In genomic region chr17:37274432-37274831, GRCh38 we compare ENCODE assay signal across 19 cellular contexts.
DNase-seq lines count a peak whose midpoint lies in the region; ATAC-seq and TF ChIP-seq lines count a peak whose summit lies in the region.
"Had no signal": no experiment of that assay in that cellular context is flagged by ENCODE, and none has a peak within 500 bp of the region (broad histone marks: within the 10 kb centered on the region; RNA-seq: fewer than 3 reads in every experiment).

No MANE protein-coding gene starts in this region.

- no peak overlapping the region for H3K4me3 ChIP-seq in astrocyte of the spinal cord (ENCODE audit: low read depth, low read length)
- H3K4me3 ChIP-seq in left lung, result no peak overlapping the region
- no peak overlapping the region for H3K4me3 ChIP-seq in smooth muscle cell
- no peak overlapping the region for H3K4me3 ChIP-seq in lower leg skin (ENCODE audit: low read depth, poor library complexity, severe bottlenecking)
- H3K4me3 ChIP-seq: thyroid gland had no signal

- H3K27ac ChIP-seq in left lung (peak overlapping the region; percentile 7 to 60), smooth muscle cell (ENCODE audit: low read depth) (peak overlapping the region; percentile 64)
- H3K27ac ChIP-seq: thyroid gland had no signal

- H3F3A ChIP-seq in smooth muscle cell (ENCODE audit: low read depth), result peaks cover 27% of the 10 kb centered on the region

- CTCF ChIA-PET in HEK293T (lab: Yijun Ruan, JAX), result no interaction called here

- H2AFZ ChIP-seq in smooth muscle cell (ENCODE audit: low read depth), result no peak overlapping the region

- DNase-seq in HEK293T (ENCODE audit: extremely low spot score) (peak; percentile 38), astrocyte of the spinal cord (ENCODE audit: low read depth, low spot score) (peak; percentile 22), left lung (no peak), smooth muscle cell (lab: John Stamatoyannopoulos, UW; ENCODE audit: unreplicated experiment) (no peak), lower leg skin (ENCODE audit: low spot score in 2 of 2) (no peak)
- DNase-seq in activated CD8-positive, alpha-beta memory T cell treated with anti-CD3 and anti-CD28 coated beads, Interleukin-2, amount 50 U/mL, for 4 hours, result no peak
- DNase-seq: activated B cell treated with CpG ODN at 0.5 μM for 24 hours; activated CD4-positive, alpha-beta memory T cell treated with anti-CD3 and anti-CD28 coated beads for 36 hours; activated gamma-delta T cell treated with Interleukin-2 at 50 U/mL for 16 hours; CD8-positive, alpha-beta memory T cell; cortex of kidney; NCI-H1105 treated with DMSO at 0.1 percent for 48 hours; RPMI8226; SK-N-SH; stimulated activated CD4-positive, alpha-beta T cell treated with anti-CD3 and anti-CD28 coated beads, Interleukin-4, amount 100 ng/mL, for 4 hours; T-helper 2 cell; thyroid gland had no signal

- in situ Hi-C loops in astrocyte of the spinal cord (cut with HindIII; ENCODE audit: low sequenced_read_pairs), result no loop called here

- H3K9me3 ChIP-seq in left lung (no peaks in the 10 kb centered on the region), smooth muscle cell (replicated peaks; ENCODE audit: low read depth) (no peaks in the 10 kb centered on the region)
- H3K9me3 ChIP-seq: SK-N-SH, thyroid gland had no signal

- no peak for TF ChIP-seq CTCF in astrocyte of the spinal cord (IDR thresholded peaks at IDR 0.05; ENCODE audit: low read depth, low read length)
- TF ChIP-seq CTCF in left lung (IDR thresholded peaks at IDR 0.05), result no peak
- TF ChIP-seq CTCF in smooth muscle cell (IDR thresholded peaks at IDR 0.05; ENCODE audit: borderline replicate concordance, insufficient read depth, poor library complexity, severe bottlenecking), result no peak
- TF ChIP-seq CTCF in lower leg skin (IDR thresholded peaks at IDR 0.05), result no peak

- H3K27me3 ChIP-seq in left lung (no peaks in the 10 kb centered on the region), smooth muscle cell (ENCODE audit: low read depth) (no peaks in the 10 kb centered on the region)
- H3K27me3 ChIP-seq: thyroid gland had no signal

- TF ChIP-seq POLR2A in lower leg skin (IDR thresholded peaks at IDR 0.05), result no peak

- intact Hi-C loops in left lung (cut with DNase I), result no loop called here
- intact Hi-C loops in lower leg skin (cut with DNase I; ENCODE audit: low total_unique reads), result no loop called here

- peaks cover 19% of the 10 kb centered on the region for H4K20me1 ChIP-seq in smooth muscle cell (ENCODE audit: low read depth)

- H3K4me1 ChIP-seq in left lung (peaks cover 4 to 11% of the 10 kb centered on the region in 2 donors), smooth muscle cell (ENCODE audit: low read depth) (peaks cover 16% of the 10 kb centered on the region)
- H3K4me1 ChIP-seq: thyroid gland had no signal

- WGBS in smooth muscle cell (ENCODE audit: low lambda C conversion rate), result 17% methylated on average over 6 of the region's 6 CpGs
- 64 to 76% methylated on average over 6 of the region's 6 CpGs for WGBS in lower leg skin, 2 donors

- H3K79me2 ChIP-seq in smooth muscle cell (ENCODE audit: low read depth), result peaks cover 3% of the 10 kb centered on the region

- ATAC-seq in left lung (peak; percentile 69), GM21528 (IDR thresholded peaks at IDR 0.05; ENCODE audit: low FRiP score, unreplicated experiment) (no peak), HG02610 (IDR thresholded peaks at IDR 0.05; ENCODE audit: unreplicated experiment) (no peak)

- peak overlapping the region; percentile 66 for H3K4me2 ChIP-seq in smooth muscle cell
- H3K4me2 ChIP-seq: SK-N-SH had no signal

- H3K36me3 ChIP-seq in left lung (peaks cover 0 to 33% of the 10 kb centered on the region in 2 donors), smooth muscle cell (ENCODE audit: low read depth) (no peaks in the 10 kb centered on the region)
- H3K36me3 ChIP-seq: thyroid gland had no signal

- H3K9ac ChIP-seq in smooth muscle cell (ENCODE audit: low read depth), result no peak overlapping the region
- H3K9ac ChIP-seq: SK-N-SH had no signal

- POLR2A ChIA-PET in HEK293T (lab: Yijun Ruan, JAX), result no interaction called here

TF ChIP-seq in HEK293T, 16 proteins besides CTCF, POLR2A, EP300 and RAD21:
- TF ChIP-seq CTBP1 (IDR thresholded peaks at IDR 0.05; ENCODE audit: borderline replicate concordance), result peak; percentile 53; the same call in 1 of the 2 replicates
- TF ChIP-seq, protein P1, sequence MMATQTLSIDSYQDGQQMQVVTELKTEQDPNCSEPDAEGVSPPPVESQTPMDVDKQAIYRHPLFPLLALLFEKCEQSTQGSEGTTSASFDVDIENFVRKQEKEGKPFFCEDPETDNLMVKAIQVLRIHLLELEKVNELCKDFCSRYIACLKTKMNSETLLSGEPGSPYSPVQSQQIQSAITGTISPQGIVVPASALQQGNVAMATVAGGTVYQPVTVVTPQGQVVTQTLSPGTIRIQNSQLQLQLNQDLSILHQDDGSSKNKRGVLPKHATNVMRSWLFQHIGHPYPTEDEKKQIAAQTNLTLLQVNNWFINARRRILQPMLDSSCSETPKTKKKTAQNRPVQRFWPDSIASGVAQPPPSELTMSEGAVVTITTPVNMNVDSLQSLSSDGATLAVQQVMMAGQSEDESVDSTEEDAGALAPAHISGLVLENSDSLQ (IDR thresholded peaks at IDR 0.05), result peak; percentile 88
- no peak for TF ChIP-seq ELF4 (IDR thresholded peaks at IDR 0.05)

Comparison
In these comparisons a context has a peak if more than half of its experiments do, and no peak if none do; other contexts are left out.
1. DNase-seq: peak in HEK293T (single experiment) and astrocyte of the spinal cord (single experiment); none in left lung (0 of 2), smooth muscle cell (single experiment), lower leg skin (0 of 2) and activated CD8-positive, alpha-beta memory T cell treated with anti-CD3 and anti-CD28 coated beads, Interleukin-2, amount 50 U/mL, for 4 hours (single experiment).